ENCODE assay signal across 8 cellular contexts in genomic region chr9:81688262-81689092, GRCh38. TPM values are rescaled to one million over a fixed set of nuclear protein-coding genes. Genes with fewer than 3 reads are reported as not detected.
DNase-seq lines count a peak whose midpoint lies in the region; ATAC-seq and TF ChIP-seq lines count a peak whose summit lies in the region.
"Not testable (repeated sequence)": the region's sequence is repeated elsewhere in the genome, so short reads cannot be mapped to it uniquely, and the experiment has no call there.

No MANE protein-coding gene starts in this region.

- peak overlapping the region; percentile 83 for H3K9ac ChIP-seq in HUES6 (ENCODE audit: low read length)

- peak; percentile 57 for DNase-seq in COLO668 (lab: John Stamatoyannopoulos, UW; ENCODE audit: unreplicated experiment)
- DNase-seq in astrocyte of the cerebellum (ENCODE audit: low read depth) = not testable (repeated sequence)
- DNase-seq in glutamatergic neuron = peak; percentile 57

- peak overlapping the region; percentile 88 for H3K27ac ChIP-seq in HUES6 (ENCODE audit: low read depth, low read length)
- H3K27ac ChIP-seq in muscle layer of duodenum (ENCODE audit: low read length) = peak overlapping the region; percentile 72

- not testable (repeated sequence) for H3K27ac Mint-ChIP-seq in glutamatergic neuron (ENCODE audit: unreplicated experiment)
- H3K27ac Mint-ChIP-seq in stimulated activated memory B cell treated with anti-CD40 and anti-IgM and Interleukin-4, amounts not matched to agents 10 μg/mL and 1 μg/mL and 100 μg/mL, for 72 hours = peak overlapping the region; percentile 87

- peaks cover 34% of the 10 kb centered on the region for H3K4me1 ChIP-seq in HUES6 (ENCODE audit: control insufficient read depth, insufficient read depth, low read length)
- H3K4me1 ChIP-seq in muscle layer of duodenum (ENCODE audit: control insufficient read depth in 1 of 2, insufficient read depth in 2 of 2, low read length in 2 of 2) = peaks cover 11 to 21% of the 10 kb centered on the region in 2 donors

- ATAC-seq in GM21528 (IDR thresholded peaks at IDR 0.05; ENCODE audit: low FRiP score, unreplicated experiment) (peak; percentile 23), SK-N-SH treated with all-trans-retinoic acid at 6 μM for 48 hours (peak; percentile 25)
- ATAC-seq in stimulated activated memory B cell treated with anti-CD40 and anti-IgM and Interleukin-4, amounts not matched to agents 10 μg/mL and 1 μg/mL and 100 μg/mL, for 72 hours = peak; percentile 34

- H3K27me3 Mint-ChIP-seq in glutamatergic neuron (ENCODE audit: unreplicated experiment) = peaks cover 17% of the 10 kb centered on the region
- H3K27me3 Mint-ChIP-seq in stimulated activated memory B cell treated with anti-CD40 and anti-IgM and Interleukin-4, amounts not matched to agents 10 μg/mL and 1 μg/mL and 100 μg/mL, for 72 hours = not testable (repeated sequence)

- in situ Hi-C loops in astrocyte of the cerebellum (cut with HindIII; ENCODE audit: low sequenced_read_pairs) = loop anchor here (25.0 kb wide), 2 partner anchors 924 to 1076 kb away; no protein-coding TSS in a partner anchor

- H3K27me3 ChIP-seq in HUES6 (ENCODE audit: control insufficient read depth, insufficient read depth, low read length) = peaks cover 17% of the 10 kb centered on the region
- not testable (repeated sequence) for H3K27me3 ChIP-seq in muscle layer of duodenum (ENCODE audit: low read depth, low read length)

- H3K9me3 Mint-ChIP-seq in glutamatergic neuron (ENCODE audit: unreplicated experiment) = peaks cover 15% of the 10 kb centered on the region
- not testable (repeated sequence) for H3K9me3 Mint-ChIP-seq in stimulated activated memory B cell treated with anti-CD40 and anti-IgM and Interleukin-4, amounts not matched to agents 10 μg/mL and 1 μg/mL and 100 μg/mL, for 72 hours

- peak overlapping the region; percentile 99 for H3K4me3 Mint-ChIP-seq in glutamatergic neuron (ENCODE audit: unreplicated experiment)
- H3K4me3 Mint-ChIP-seq in stimulated activated memory B cell treated with anti-CD40 and anti-IgM and Interleukin-4, amounts not matched to agents 10 μg/mL and 1 μg/mL and 100 μg/mL, for 72 hours = peak overlapping the region; percentile 100

- H3K36me3 Mint-ChIP-seq in glutamatergic neuron (ENCODE audit: unreplicated experiment); stimulated activated memory B cell treated with anti-CD40 and anti-IgM and Interleukin-4, amounts not matched to agents 10 μg/mL and 1 μg/mL and 100 μg/mL, for 72 hours: not testable (repeated sequence)

- not testable (repeated sequence) for H3K4me1 Mint-ChIP-seq in glutamatergic neuron (ENCODE audit: low read depth, unreplicated experiment)
- peaks cover 25% of the 10 kb centered on the region for H3K4me1 Mint-ChIP-seq in stimulated activated memory B cell treated with anti-CD40 and anti-IgM and Interleukin-4, amounts not matched to agents 10 μg/mL and 1 μg/mL and 100 μg/mL, for 72 hours

- H3K36me3 ChIP-seq in HUES6 (ENCODE audit: control insufficient read depth, insufficient read depth, low read length) = peaks cover 29% of the 10 kb centered on the region
- H3K36me3 ChIP-seq in muscle layer of duodenum (ENCODE audit: control insufficient read depth in 1 of 2, insufficient read depth in 2 of 2, low read length in 2 of 2) = not testable (repeated sequence)

- H3K9me3 ChIP-seq in HUES6 (ENCODE audit: control insufficient read depth, insufficient read depth, low read depth, low read length); muscle layer of duodenum (ENCODE audit: control insufficient read depth in 1 of 2, low read length in 2 of 2): not testable (repeated sequence)

- TF ChIP-seq CTCF in astrocyte of the cerebellum (IDR thresholded peaks at IDR 0.05; ENCODE audit: low read depth, low read length, missing control alignments); glutamatergic neuron (IDR thresholded peaks at IDR 0.05; ENCODE audit: partially characterized antibody, unreplicated experiment): not testable (repeated sequence)

- H3K4me3 ChIP-seq in HUES6 (ENCODE audit: low read depth, low read length) (peak overlapping the region; percentile 90), astrocyte of the cerebellum (ENCODE audit: low read depth, low read length) (peak overlapping the region; percentile 96), muscle layer of duodenum (ENCODE audit: low read depth in 1 of 2, low read length in 2 of 2) (peak overlapping the region; percentile 81 to 82)

RNA-seq across cellular contexts. Expression of gene TLE1, which starts 0.9 kb away (rescaled TPM):
- total RNA-seq in glutamatergic neuron (ENCODE audit: unreplicated experiment) = 345 TPM
